1 cellular context compared by ENCODE assay signal in genomic region chr16:15482068-15482747, GRCh38.
A peak's percentile ranks its signal among the peaks of the same experiment; 100 is the strongest.
TF ChIP-seq lines count a peak whose summit lies in the region.

No MANE protein-coding gene starts in this region.

TF ChIP-seq in HepG2, 621 proteins besides CTCF, POLR2A, EP300 and RAD21 (continued from another document and continues in another):
- TF ChIP-seq HNRNPLL (IDR thresholded peaks at IDR 0.05; ENCODE audit: low read depth, low read length, poor library complexity, severe bottlenecking), result no peak
- no peak for TF ChIP-seq ZNF274 (CRISPR knock-in tag; IDR thresholded peaks at IDR 0.05)
- no peak for TF ChIP-seq ATF1 (CRISPR knock-in tag; IDR thresholded peaks at IDR 0.05)
- TF ChIP-seq, protein P1, sequence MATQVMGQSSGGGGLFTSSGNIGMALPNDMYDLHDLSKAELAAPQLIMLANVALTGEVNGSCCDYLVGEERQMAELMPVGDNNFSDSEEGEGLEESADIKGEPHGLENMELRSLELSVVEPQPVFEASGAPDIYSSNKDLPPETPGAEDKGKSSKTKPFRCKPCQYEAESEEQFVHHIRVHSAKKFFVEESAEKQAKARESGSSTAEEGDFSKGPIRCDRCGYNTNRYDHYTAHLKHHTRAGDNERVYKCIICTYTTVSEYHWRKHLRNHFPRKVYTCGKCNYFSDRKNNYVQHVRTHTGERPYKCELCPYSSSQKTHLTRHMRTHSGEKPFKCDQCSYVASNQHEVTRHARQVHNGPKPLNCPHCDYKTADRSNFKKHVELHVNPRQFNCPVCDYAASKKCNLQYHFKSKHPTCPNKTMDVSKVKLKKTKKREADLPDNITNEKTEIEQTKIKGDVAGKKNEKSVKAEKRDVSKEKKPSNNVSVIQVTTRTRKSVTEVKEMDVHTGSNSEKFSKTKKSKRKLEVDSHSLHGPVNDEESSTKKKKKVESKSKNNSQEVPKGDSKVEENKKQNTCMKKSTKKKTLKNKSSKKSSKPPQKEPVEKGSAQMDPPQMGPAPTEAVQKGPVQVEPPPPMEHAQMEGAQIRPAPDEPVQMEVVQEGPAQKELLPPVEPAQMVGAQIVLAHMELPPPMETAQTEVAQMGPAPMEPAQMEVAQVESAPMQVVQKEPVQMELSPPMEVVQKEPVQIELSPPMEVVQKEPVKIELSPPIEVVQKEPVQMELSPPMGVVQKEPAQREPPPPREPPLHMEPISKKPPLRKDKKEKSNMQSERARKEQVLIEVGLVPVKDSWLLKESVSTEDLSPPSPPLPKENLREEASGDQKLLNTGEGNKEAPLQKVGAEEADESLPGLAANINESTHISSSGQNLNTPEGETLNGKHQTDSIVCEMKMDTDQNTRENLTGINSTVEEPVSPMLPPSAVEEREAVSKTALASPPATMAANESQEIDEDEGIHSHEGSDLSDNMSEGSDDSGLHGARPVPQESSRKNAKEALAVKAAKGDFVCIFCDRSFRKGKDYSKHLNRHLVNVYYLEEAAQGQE (IDR thresholded peaks at IDR 0.05; ENCODE audit: borderline replicate concordance in 1 of 2, low read depth in 1 of 2, low read length in 2 of 2), result no peak
- TF ChIP-seq ZNF468 (CRISPR knock-in tag; IDR thresholded peaks at IDR 0.05), result no peak
- no peak for TF ChIP-seq PRPF4 (IDR thresholded peaks at IDR 0.05; ENCODE audit: low read depth, low read length, poor library complexity, severe bottlenecking)
- TF ChIP-seq ZNF841 (CRISPR knock-in tag; IDR thresholded peaks at IDR 0.05; ENCODE audit: borderline replicate concordance), result no peak
- no peak for TF ChIP-seq ZC3H13 (CRISPR knock-in tag; IDR thresholded peaks at IDR 0.05)
- 0 out of 2 replicates have a peak, but pooled peaks have one; percentile 21 for TF ChIP-seq KAT7 (CRISPR knock-in tag; IDR thresholded peaks at IDR 0.05; ENCODE audit: borderline replicate concordance)
- no peak for TF ChIP-seq SNRNP70 (IDR thresholded peaks at IDR 0.05; ENCODE audit: low read depth, low read length)
- 0 out of 2 replicates have a peak, but pooled peaks have one; percentile 80 for TF ChIP-seq ZSCAN9 (CRISPR knock-in tag; IDR thresholded peaks at IDR 0.05; ENCODE audit: borderline replicate concordance)
- no peak for TF ChIP-seq ZNF780A (CRISPR knock-in tag; IDR thresholded peaks at IDR 0.05)
- no peak for TF ChIP-seq EEA1 (CRISPR knock-in tag; IDR thresholded peaks at IDR 0.05; ENCODE audit: borderline replicate concordance)
- peak; percentile 90; the same call in 1 of the 2 replicates for TF ChIP-seq ZNF292 (CRISPR knock-in tag; IDR thresholded peaks at IDR 0.05; ENCODE audit: borderline replicate concordance, low read depth)
- TF ChIP-seq ARHGAP35 (CRISPR knock-in tag; IDR thresholded peaks at IDR 0.05; ENCODE audit: borderline replicate concordance), result no peak
- no peak for TF ChIP-seq ZNF30 (CRISPR knock-in tag; IDR thresholded peaks at IDR 0.05)
- no peak for TF ChIP-seq IKZF4 (CRISPR knock-in tag; IDR thresholded peaks at IDR 0.05; ENCODE audit: borderline replicate concordance, low read depth, not compliant biosample characterization)
- TF ChIP-seq SIX1 (CRISPR knock-in tag; IDR thresholded peaks at IDR 0.05; ENCODE audit: borderline replicate concordance), result 0 out of 2 replicates have a peak, but pooled peaks have one; percentile 33
- TF ChIP-seq POLR2AphosphoS5 (IDR thresholded peaks at IDR 0.05; ENCODE audit: low read depth, low read length), result peak; percentile 53
- 0 out of 2 replicates have a peak, but pooled peaks have one; percentile 61 for TF ChIP-seq ZBTB26 (CRISPR knock-in tag; IDR thresholded peaks at IDR 0.05; ENCODE audit: borderline replicate concordance)
- no peak for TF ChIP-seq ZBTB39 (CRISPR knock-in tag; IDR thresholded peaks at IDR 0.05)
- TF ChIP-seq FOXM1 (CRISPR knock-in tag; IDR thresholded peaks at IDR 0.05), result no peak
- TF ChIP-seq MXI1 (IDR thresholded peaks at IDR 0.05; ENCODE audit: borderline replicate concordance, low read depth, low read length), result peak; percentile 83; the same call in 1 of the 3 replicates
- peak; percentile 84 for TF ChIP-seq SAP130 (CRISPR knock-in tag; IDR thresholded peaks at IDR 0.05; ENCODE audit: low read depth)
- TF ChIP-seq ZBTB38 (CRISPR knock-in tag; IDR thresholded peaks at IDR 0.05), result peak; percentile 58; the same call in 1 of the 2 replicates
- TF ChIP-seq YY1 (IDR thresholded peaks at IDR 0.05; ENCODE audit: insufficient read depth, insufficient replicate concordance, low read depth, low read length), result peak; percentile 72
- peak; percentile 85 for TF ChIP-seq ZNF264 (CRISPR knock-in tag; IDR thresholded peaks at IDR 0.05)
- peak; percentile 34; the same call in 1 of the 2 replicates for TF ChIP-seq SMYD3 (CRISPR knock-in tag; IDR thresholded peaks at IDR 0.05)
- no peak for TF ChIP-seq ZNF660 (CRISPR knock-in tag; IDR thresholded peaks at IDR 0.05; ENCODE audit: borderline replicate concordance, low read depth)
- peak; percentile 89 for TF ChIP-seq SALL1 (CRISPR knock-in tag; IDR thresholded peaks at IDR 0.05)
- peak; percentile 64; the same call in 1 of the 2 replicates for TF ChIP-seq YEATS2 (CRISPR knock-in tag; IDR thresholded peaks at IDR 0.05; ENCODE audit: borderline replicate concordance)
- peak; percentile 65; the same call in 1 of the 2 replicates for TF ChIP-seq CBX5 (CRISPR knock-in tag; IDR thresholded peaks at IDR 0.05; ENCODE audit: borderline replicate concordance)
- no peak for TF ChIP-seq SUZ12 (IDR thresholded peaks at IDR 0.05; ENCODE audit: low read depth, low read length)
- TF ChIP-seq ZNF180 (CRISPR knock-in tag; IDR thresholded peaks at IDR 0.05; ENCODE audit: borderline replicate concordance, low read depth), result no peak
- no peak for TF ChIP-seq NR2F2 (IDR thresholded peaks at IDR 0.05; ENCODE audit: borderline replicate concordance, low read depth)
- no peak for TF ChIP-seq ZBTB7B (CRISPR knock-in tag; IDR thresholded peaks at IDR 0.05)
- TF ChIP-seq GTF3A (CRISPR knock-in tag; conservative IDR thresholded peaks at IDR 0.05), result no peak
- peak; percentile 88 for TF ChIP-seq POGZ (CRISPR knock-in tag; IDR thresholded peaks at IDR 0.05)
- no peak for TF ChIP-seq USF2 (IDR thresholded peaks at IDR 0.05; ENCODE audit: low read depth, low read length)
- TF ChIP-seq USF2 (CRISPR knock-in tag; IDR thresholded peaks at IDR 0.05; ENCODE audit: borderline replicate concordance), result no peak
- TF ChIP-seq CCAR2 (optimal IDR thresholded peaks at IDR 0.05; ENCODE audit: low read depth, low read length), result no peak
- TF ChIP-seq ZNF546 (CRISPR knock-in tag; conservative IDR thresholded peaks at IDR 0.05), result no peak
- TF ChIP-seq, protein P2, sequence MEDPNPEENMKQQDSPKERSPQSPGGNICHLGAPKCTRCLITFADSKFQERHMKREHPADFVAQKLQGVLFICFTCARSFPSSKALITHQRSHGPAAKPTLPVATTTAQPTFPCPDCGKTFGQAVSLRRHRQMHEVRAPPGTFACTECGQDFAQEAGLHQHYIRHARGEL (CRISPR knock-in tag; IDR thresholded peaks at IDR 0.05), result no peak
- no peak for TF ChIP-seq NAIF1 (CRISPR knock-in tag; IDR thresholded peaks at IDR 0.05; ENCODE audit: borderline replicate concordance)
- TF ChIP-seq MED1 (CRISPR knock-in tag; IDR thresholded peaks at IDR 0.05), result peak; percentile 82
- no peak for TF ChIP-seq FIP1L1 (IDR thresholded peaks at IDR 0.05; ENCODE audit: borderline replicate concordance, insufficient read depth, low read depth, low read length)
- TF ChIP-seq ISX (CRISPR knock-in tag; conservative IDR thresholded peaks at IDR 0.05), result no peak
- TF ChIP-seq EZH2 (conservative IDR thresholded peaks at IDR 0.05; ENCODE audit: low read depth, low read length), result no peak
- TF ChIP-seq ZNF260 (CRISPR knock-in tag; IDR thresholded peaks at IDR 0.05; ENCODE audit: borderline replicate concordance, low read depth), result no peak
- 0 out of 2 replicates have a peak, but pooled peaks have one; percentile 65 for TF ChIP-seq ZBTB42 (CRISPR knock-in tag; IDR thresholded peaks at IDR 0.05)
- TF ChIP-seq HCFC1 (IDR thresholded peaks at IDR 0.05; ENCODE audit: low read depth, low read length), result no peak; the same call in 1 of the 2 replicates
- TF ChIP-seq RBFOX2 (IDR thresholded peaks at IDR 0.05; ENCODE audit: low read depth, low read length), result no peak
- peak; percentile 61 for TF ChIP-seq ZMYM3 (CRISPR knock-in tag; IDR thresholded peaks at IDR 0.05)
- TF ChIP-seq EED (CRISPR knock-in tag; IDR thresholded peaks at IDR 0.05), result no peak
- peak; percentile 97 for TF ChIP-seq ZNF3 (CRISPR knock-in tag; IDR thresholded peaks at IDR 0.05)
- TF ChIP-seq, protein P3, sequence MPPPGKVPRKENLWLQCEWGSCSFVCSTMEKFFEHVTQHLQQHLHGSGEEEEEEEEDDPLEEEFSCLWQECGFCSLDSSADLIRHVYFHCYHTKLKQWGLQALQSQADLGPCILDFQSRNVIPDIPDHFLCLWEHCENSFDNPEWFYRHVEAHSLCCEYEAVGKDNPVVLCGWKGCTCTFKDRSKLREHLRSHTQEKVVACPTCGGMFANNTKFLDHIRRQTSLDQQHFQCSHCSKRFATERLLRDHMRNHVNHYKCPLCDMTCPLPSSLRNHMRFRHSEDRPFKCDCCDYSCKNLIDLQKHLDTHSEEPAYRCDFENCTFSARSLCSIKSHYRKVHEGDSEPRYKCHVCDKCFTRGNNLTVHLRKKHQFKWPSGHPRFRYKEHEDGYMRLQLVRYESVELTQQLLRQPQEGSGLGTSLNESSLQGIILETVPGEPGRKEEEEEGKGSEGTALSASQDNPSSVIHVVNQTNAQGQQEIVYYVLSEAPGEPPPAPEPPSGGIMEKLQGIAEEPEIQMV (CRISPR knock-in tag; IDR thresholded peaks at IDR 0.05; ENCODE audit: low read depth), result no peak
- no peak for TF ChIP-seq MZF1 (CRISPR knock-in tag; IDR thresholded peaks at IDR 0.05; ENCODE audit: borderline replicate concordance)
- no peak for TF ChIP-seq ZFP36 (IDR thresholded peaks at IDR 0.05; ENCODE audit: borderline replicate concordance, low read depth, low read length, partially characterized antibody)
- no peak for TF ChIP-seq CREM (IDR thresholded peaks at IDR 0.05)
- no peak for TF ChIP-seq CREM (CRISPR knock-in tag; IDR thresholded peaks at IDR 0.05)
- no peak for TF ChIP-seq CC2D1A (CRISPR knock-in tag; IDR thresholded peaks at IDR 0.05)
- no peak; the same call in none of the 2 replicates for TF ChIP-seq DNMT3B (CRISPR knock-in tag; conservative IDR thresholded peaks at IDR 0.05)
- no peak for TF ChIP-seq MXD1 (CRISPR knock-in tag; IDR thresholded peaks at IDR 0.05)
- TF ChIP-seq, protein P4, sequence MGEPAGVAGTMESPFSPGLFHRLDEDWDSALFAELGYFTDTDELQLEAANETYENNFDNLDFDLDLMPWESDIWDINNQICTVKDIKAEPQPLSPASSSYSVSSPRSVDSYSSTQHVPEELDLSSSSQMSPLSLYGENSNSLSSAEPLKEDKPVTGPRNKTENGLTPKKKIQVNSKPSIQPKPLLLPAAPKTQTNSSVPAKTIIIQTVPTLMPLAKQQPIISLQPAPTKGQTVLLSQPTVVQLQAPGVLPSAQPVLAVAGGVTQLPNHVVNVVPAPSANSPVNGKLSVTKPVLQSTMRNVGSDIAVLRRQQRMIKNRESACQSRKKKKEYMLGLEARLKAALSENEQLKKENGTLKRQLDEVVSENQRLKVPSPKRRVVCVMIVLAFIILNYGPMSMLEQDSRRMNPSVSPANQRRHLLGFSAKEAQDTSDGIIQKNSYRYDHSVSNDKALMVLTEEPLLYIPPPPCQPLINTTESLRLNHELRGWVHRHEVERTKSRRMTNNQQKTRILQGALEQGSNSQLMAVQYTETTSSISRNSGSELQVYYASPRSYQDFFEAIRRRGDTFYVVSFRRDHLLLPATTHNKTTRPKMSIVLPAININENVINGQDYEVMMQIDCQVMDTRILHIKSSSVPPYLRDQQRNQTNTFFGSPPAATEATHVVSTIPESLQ (CRISPR knock-in tag; conservative IDR thresholded peaks at IDR 0.05), result no peak
- TF ChIP-seq CAMTA2 (CRISPR knock-in tag; IDR thresholded peaks at IDR 0.05; ENCODE audit: borderline replicate concordance), result no peak
- peak; percentile 23; the same call in 1 of the 2 replicates for TF ChIP-seq ZNF766 (CRISPR knock-in tag; IDR thresholded peaks at IDR 0.05; ENCODE audit: borderline replicate concordance)
- TF ChIP-seq BHLHE40 (IDR thresholded peaks at IDR 0.05; ENCODE audit: low read length), result no peak; the same call in 1 of the 2 replicates
